In genomic region chr1:108426877-108427276, GRCh38 we compare ENCODE assay signal across 7 cellular contexts. TPM values are rescaled to one million over a fixed set of nuclear protein-coding genes. Genes with fewer than 3 reads are reported as not detected.
"Had no signal": no experiment of that assay in that cellular context is flagged by ENCODE, and none has a peak within 500 bp of the region (broad histone marks: within the 10 kb centered on the region; RNA-seq: fewer than 3 reads in every experiment).

No MANE protein-coding gene starts in this region.

RNA-seq across cellular contexts. Expression of gene NBPF6, which starts 23.3 kb away (rescaled TPM):
- total RNA-seq: GM23248, GM23338, H1, H4, H7, H9, HFFc6 had no signal
- polyA plus RNA-seq: GM23248, GM23338, H1 had no signal
